ENCODE assay signal across 1 cellular context in genomic region chr16:83701494-83701893, GRCh38.
A peak's percentile ranks its signal among the peaks of the same experiment; 100 is the strongest.
TF ChIP-seq lines count a peak whose summit lies in the region.

No MANE protein-coding gene starts in this region.

TF ChIP-seq in HepG2, 621 proteins besides CTCF, POLR2A, EP300 and RAD21 (continued from another document and continues in another):
- TF ChIP-seq NFAT5 (CRISPR knock-in tag; IDR thresholded peaks at IDR 0.05) (0 out of 2 replicates have a peak, but pooled peaks have one; percentile 85), ZNF788 (CRISPR knock-in tag; IDR thresholded peaks at IDR 0.05; ENCODE audit: borderline replicate concordance) (0 out of 2 replicates have a peak, but pooled peaks have one; percentile 37), FOSL2 (CRISPR knock-in tag; IDR thresholded peaks at IDR 0.05) (peak; percentile 18; the same call in 1 of the 2 replicates), NFRKB (IDR thresholded peaks at IDR 0.05) (no peak), SCMH1 (CRISPR knock-in tag; IDR thresholded peaks at IDR 0.05; ENCODE audit: borderline replicate concordance) (no peak), MTA3 (CRISPR knock-in tag; IDR thresholded peaks at IDR 0.05) (no peak), RORA (CRISPR knock-in tag; IDR thresholded peaks at IDR 0.05) (no peak), ZNF484 (CRISPR knock-in tag; IDR thresholded peaks at IDR 0.05; ENCODE audit: borderline replicate concordance, low read depth) (no peak), ZNF775 (CRISPR knock-in tag; IDR thresholded peaks at IDR 0.05; ENCODE audit: borderline replicate concordance) (no peak), KLF11 (CRISPR knock-in tag; IDR thresholded peaks at IDR 0.05) (0 out of 2 replicates have a peak, but pooled peaks have one; percentile 58), GATA4 (IDR thresholded peaks at IDR 0.05; ENCODE audit: borderline replicate concordance, low read depth) (no peak), THAP7 (CRISPR knock-in tag; IDR thresholded peaks at IDR 0.05) (no peak), PHF5A (CRISPR knock-in tag; IDR thresholded peaks at IDR 0.05; ENCODE audit: low read depth, unreplicated experiment) (no peak), MED13 (CRISPR knock-in tag; IDR thresholded peaks at IDR 0.05) (no peak), ZBTB3 (CRISPR knock-in tag; IDR thresholded peaks at IDR 0.05; ENCODE audit: borderline replicate concordance, low read depth) (no peak), ZHX1 (CRISPR knock-in tag; IDR thresholded peaks at IDR 0.05; ENCODE audit: low read depth) (no peak), SUZ12 (IDR thresholded peaks at IDR 0.05; ENCODE audit: low read depth, low read length) (no peak), ZNF674 (CRISPR knock-in tag; IDR thresholded peaks at IDR 0.05; ENCODE audit: low read depth) (no peak), SMAD9 (CRISPR knock-in tag; IDR thresholded peaks at IDR 0.05) (no peak), ZNF564 (CRISPR knock-in tag; IDR thresholded peaks at IDR 0.05) (no peak), SMC3 (IDR thresholded peaks at IDR 0.05; ENCODE audit: low read length) (no peak), KDM6A (CRISPR knock-in tag; IDR thresholded peaks at IDR 0.05; ENCODE audit: low read depth) (no peak), ZNF891 (CRISPR knock-in tag; IDR thresholded peaks at IDR 0.05) (peak; percentile 71; the same call in 1 of the 2 replicates), KLF15 (CRISPR knock-in tag; IDR thresholded peaks at IDR 0.05; ENCODE audit: borderline replicate concordance) (no peak), CSRNP1 (CRISPR knock-in tag; IDR thresholded peaks at IDR 0.05) (no peak), ZNF878 (CRISPR knock-in tag; IDR thresholded peaks at IDR 0.05) (no peak), DMAP1 (CRISPR knock-in tag; IDR thresholded peaks at IDR 0.05) (no peak), NFE2 (CRISPR knock-in tag; IDR thresholded peaks at IDR 0.05) (no peak), TCF12 (IDR thresholded peaks at IDR 0.05) (no peak), TCF12 (CRISPR knock-in tag; IDR thresholded peaks at IDR 0.05) (no peak), PLRG1 (conservative IDR thresholded peaks at IDR 0.05) (no peak), HOXA7 (CRISPR knock-in tag; IDR thresholded peaks at IDR 0.05) (no peak), ZSCAN21 (CRISPR knock-in tag; IDR thresholded peaks at IDR 0.05; ENCODE audit: borderline replicate concordance) (peak; percentile 71; the same call in 1 of the 2 replicates), STAG1 (CRISPR knock-in tag; IDR thresholded peaks at IDR 0.05) (no peak)
- TF ChIP-seq, protein P1, sequence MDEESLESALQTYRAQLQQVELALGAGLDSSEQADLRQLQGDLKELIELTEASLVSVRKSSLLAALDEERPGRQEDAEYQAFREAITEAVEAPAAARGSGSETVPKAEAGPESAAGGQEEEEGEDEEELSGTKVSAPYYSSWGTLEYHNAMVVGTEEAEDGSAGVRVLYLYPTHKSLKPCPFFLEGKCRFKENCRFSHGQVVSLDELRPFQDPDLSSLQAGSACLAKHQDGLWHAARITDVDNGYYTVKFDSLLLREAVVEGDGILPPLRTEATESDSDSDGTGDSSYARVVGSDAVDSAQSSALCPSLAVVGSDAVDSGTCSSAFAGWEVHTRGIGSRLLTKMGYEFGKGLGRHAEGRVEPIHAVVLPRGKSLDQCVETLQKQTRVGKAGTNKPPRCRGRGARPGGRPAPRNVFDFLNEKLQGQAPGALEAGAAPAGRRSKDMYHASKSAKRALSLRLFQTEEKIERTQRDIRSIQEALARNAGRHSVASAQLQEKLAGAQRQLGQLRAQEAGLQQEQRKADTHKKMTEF (CRISPR knock-in tag; IDR thresholded peaks at IDR 0.05) = no peak
- TF ChIP-seq, protein P2, sequence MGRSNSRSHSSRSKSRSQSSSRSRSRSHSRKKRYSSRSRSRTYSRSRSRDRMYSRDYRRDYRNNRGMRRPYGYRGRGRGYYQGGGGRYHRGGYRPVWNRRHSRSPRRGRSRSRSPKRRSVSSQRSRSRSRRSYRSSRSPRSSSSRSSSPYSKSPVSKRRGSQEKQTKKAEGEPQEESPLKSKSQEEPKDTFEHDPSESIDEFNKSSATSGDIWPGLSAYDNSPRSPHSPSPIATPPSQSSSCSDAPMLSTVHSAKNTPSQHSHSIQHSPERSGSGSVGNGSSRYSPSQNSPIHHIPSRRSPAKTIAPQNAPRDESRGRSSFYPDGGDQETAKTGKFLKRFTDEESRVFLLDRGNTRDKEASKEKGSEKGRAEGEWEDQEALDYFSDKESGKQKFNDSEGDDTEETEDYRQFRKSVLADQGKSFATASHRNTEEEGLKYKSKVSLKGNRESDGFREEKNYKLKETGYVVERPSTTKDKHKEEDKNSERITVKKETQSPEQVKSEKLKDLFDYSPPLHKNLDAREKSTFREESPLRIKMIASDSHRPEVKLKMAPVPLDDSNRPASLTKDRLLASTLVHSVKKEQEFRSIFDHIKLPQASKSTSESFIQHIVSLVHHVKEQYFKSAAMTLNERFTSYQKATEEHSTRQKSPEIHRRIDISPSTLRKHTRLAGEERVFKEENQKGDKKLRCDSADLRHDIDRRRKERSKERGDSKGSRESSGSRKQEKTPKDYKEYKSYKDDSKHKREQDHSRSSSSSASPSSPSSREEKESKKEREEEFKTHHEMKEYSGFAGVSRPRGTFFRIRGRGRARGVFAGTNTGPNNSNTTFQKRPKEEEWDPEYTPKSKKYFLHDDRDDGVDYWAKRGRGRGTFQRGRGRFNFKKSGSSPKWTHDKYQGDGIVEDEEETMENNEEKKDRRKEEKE (IDR thresholded peaks at IDR 0.05) = no peak
- TF ChIP-seq, protein P3, sequence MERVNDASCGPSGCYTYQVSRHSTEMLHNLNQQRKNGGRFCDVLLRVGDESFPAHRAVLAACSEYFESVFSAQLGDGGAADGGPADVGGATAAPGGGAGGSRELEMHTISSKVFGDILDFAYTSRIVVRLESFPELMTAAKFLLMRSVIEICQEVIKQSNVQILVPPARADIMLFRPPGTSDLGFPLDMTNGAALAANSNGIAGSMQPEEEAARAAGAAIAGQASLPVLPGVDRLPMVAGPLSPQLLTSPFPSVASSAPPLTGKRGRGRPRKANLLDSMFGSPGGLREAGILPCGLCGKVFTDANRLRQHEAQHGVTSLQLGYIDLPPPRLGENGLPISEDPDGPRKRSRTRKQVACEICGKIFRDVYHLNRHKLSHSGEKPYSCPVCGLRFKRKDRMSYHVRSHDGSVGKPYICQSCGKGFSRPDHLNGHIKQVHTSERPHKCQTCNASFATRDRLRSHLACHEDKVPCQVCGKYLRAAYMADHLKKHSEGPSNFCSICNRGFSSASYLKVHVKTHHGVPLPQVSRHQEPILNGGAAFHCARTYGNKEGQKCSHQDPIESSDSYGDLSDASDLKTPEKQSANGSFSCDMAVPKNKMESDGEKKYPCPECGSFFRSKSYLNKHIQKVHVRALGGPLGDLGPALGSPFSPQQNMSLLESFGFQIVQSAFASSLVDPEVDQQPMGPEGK (CRISPR knock-in tag; IDR thresholded peaks at IDR 0.05) = no peak
- TF ChIP-seq, protein P4, sequence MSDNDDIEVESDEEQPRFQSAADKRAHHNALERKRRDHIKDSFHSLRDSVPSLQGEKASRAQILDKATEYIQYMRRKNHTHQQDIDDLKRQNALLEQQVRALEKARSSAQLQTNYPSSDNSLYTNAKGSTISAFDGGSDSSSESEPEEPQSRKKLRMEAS (IDR thresholded peaks at IDR 0.05) = no peak
- TF ChIP-seq, protein P5, sequence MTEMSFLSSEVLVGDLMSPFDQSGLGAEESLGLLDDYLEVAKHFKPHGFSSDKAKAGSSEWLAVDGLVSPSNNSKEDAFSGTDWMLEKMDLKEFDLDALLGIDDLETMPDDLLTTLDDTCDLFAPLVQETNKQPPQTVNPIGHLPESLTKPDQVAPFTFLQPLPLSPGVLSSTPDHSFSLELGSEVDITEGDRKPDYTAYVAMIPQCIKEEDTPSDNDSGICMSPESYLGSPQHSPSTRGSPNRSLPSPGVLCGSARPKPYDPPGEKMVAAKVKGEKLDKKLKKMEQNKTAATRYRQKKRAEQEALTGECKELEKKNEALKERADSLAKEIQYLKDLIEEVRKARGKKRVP (CRISPR knock-in tag; IDR thresholded peaks at IDR 0.05) = no peak
- TF ChIP-seq, protein P6, sequence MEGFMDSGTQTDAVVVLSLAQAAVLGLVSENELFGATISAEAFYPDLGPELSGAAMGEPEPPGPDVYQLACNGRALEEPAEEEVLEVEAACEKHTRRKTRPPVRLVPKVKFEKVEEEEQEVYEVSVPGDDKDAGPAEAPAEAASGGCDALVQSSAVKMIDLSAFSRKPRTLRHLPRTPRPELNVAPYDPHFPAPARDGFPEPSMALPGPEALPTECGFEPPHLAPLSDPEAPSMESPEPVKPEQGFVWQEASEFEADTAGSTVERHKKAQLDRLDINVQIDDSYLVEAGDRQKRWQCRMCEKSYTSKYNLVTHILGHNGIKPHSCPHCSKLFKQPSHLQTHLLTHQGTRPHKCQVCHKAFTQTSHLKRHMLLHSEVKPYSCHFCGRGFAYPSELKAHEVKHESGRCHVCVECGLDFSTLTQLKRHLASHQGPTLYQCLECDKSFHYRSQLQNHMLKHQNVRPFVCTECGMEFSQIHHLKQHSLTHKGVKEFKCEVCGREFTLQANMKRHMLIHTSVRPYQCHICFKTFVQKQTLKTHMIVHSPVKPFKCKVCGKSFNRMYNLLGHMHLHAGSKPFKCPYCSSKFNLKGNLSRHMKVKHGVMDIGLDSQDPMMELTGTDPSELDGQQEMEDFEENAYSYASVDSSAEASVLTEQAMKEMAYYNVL (CRISPR knock-in tag; IDR thresholded peaks at IDR 0.05; ENCODE audit: borderline replicate concordance) = no peak
